Comparison of ENCODE assay signal across 8 cellular contexts in genomic region chr2:33475381-33476099, GRCh38. TPM values are rescaled to one million over a fixed set of nuclear protein-coding genes. Genes with fewer than 3 reads are reported as not detected.
DNase-seq lines count a peak whose midpoint lies in the region; ATAC-seq and TF ChIP-seq lines count a peak whose summit lies in the region.

No MANE protein-coding gene starts in this region.

- peaks cover 23% of the 10 kb centered on the region for H3K4me1 Mint-ChIP-seq in T-helper 1 cell treated with Interleukin-12 subunit alpha and Interleukin-12 subunit beta and Interleukin-4 antibody, amounts not matched to agents 30 μg/mL and 1 μg/mL, for 36 hours (ENCODE audit: low read depth)

- H3K27ac Mint-ChIP-seq in T-helper 1 cell treated with Interleukin-12 subunit alpha and Interleukin-12 subunit beta and Interleukin-4 antibody, amounts not matched to agents 30 μg/mL and 1 μg/mL, for 36 hours = peak overlapping the region; percentile 99

- DNase-seq in GM13976 (ENCODE audit: low spot score) = peak; percentile 68
- peak; percentile 57 for DNase-seq in NCI-H1105 (lab: John Stamatoyannopoulos, UW)
- DNase-seq in astrocyte of the cerebellum (ENCODE audit: low read depth) = peak; percentile 77
- DNase-seq in hypothalamus (lab: John Stamatoyannopoulos, UW) = peak in 46 of 51 donors; percentile 14 to 89 (median 58)
- DNase-seq in sciatic nerve (ENCODE audit: low spot score) = peak; percentile 88
- no peak for DNase-seq in cerebellum (ENCODE audit: low spot score)

- peaks cover 8% of the 10 kb centered on the region for H3K27me3 Mint-ChIP-seq in T-helper 1 cell treated with Interleukin-12 subunit alpha and Interleukin-12 subunit beta and Interleukin-4 antibody, amounts not matched to agents 30 μg/mL and 1 μg/mL, for 36 hours (ENCODE audit: low read depth)

- H3K9me3 Mint-ChIP-seq in T-helper 1 cell treated with Interleukin-12 subunit alpha and Interleukin-12 subunit beta and Interleukin-4 antibody, amounts not matched to agents 30 μg/mL and 1 μg/mL, for 36 hours = no peaks in the 10 kb centered on the region

- ATAC-seq in HG02759 (IDR thresholded peaks at IDR 0.05; ENCODE audit: unreplicated experiment) (peak; percentile 41), sciatic nerve (peak; percentile 88)

- H3K4me3 ChIP-seq in astrocyte of the cerebellum (ENCODE audit: low read depth, low read length) = peak overlapping the region; percentile 48

- intact Hi-C loops in sciatic nerve (cut with DNase I) = no loop called here

- in situ Hi-C loops in GM13976 (cut with MboI; ENCODE audit: low sequenced_read_pairs, unreplicated experiment) (loop anchor here (10.0 kb wide), 1 partner anchor 99 kb away; no protein-coding TSS in a partner anchor), astrocyte of the cerebellum (cut with HindIII; ENCODE audit: low sequenced_read_pairs) (no loop called here)

- TF ChIP-seq CTCF in GM13976 (IDR thresholded peaks at IDR 0.05; ENCODE audit: borderline replicate concordance, control extremely low read depth, extremely low read depth, insufficient read depth, missing control alignments) (peak; percentile 73), astrocyte of the cerebellum (IDR thresholded peaks at IDR 0.05; ENCODE audit: low read depth, low read length, missing control alignments) (peak; percentile 90)

- peak overlapping the region; percentile 91 for H3K4me3 Mint-ChIP-seq in T-helper 1 cell treated with Interleukin-12 subunit alpha and Interleukin-12 subunit beta and Interleukin-4 antibody, amounts not matched to agents 30 μg/mL and 1 μg/mL, for 36 hours

- H3K36me3 Mint-ChIP-seq in T-helper 1 cell treated with Interleukin-12 subunit alpha and Interleukin-12 subunit beta and Interleukin-4 antibody, amounts not matched to agents 30 μg/mL and 1 μg/mL, for 36 hours (ENCODE audit: low read depth) = peaks cover 1% of the 10 kb centered on the region

RNA-seq across cellular contexts. Expression of gene RASGRP3, which starts 0.9 kb away (rescaled TPM):
- total RNA-seq in sciatic nerve (16.0 TPM), cerebellum (9.3 TPM)
